10 cellular contexts compared by ENCODE assay signal in genomic region chr17:7293131-7293557, GRCh38. TPM values are rescaled to one million over a fixed set of nuclear protein-coding genes. Genes with fewer than 3 reads are reported as not detected.
DNase-seq lines count a peak whose midpoint lies in the region; ATAC-seq and TF ChIP-seq lines count a peak whose summit lies in the region.
"Had no signal": no experiment of that assay in that cellular context is flagged by ENCODE, and none has a peak within 500 bp of the region (broad histone marks: within the 10 kb centered on the region; RNA-seq: fewer than 3 reads in every experiment).

No MANE protein-coding gene starts in this region.

- no peaks in the 10 kb centered on the region for H3K9me3 Mint-ChIP-seq in endothelial cell (ENCODE audit: unreplicated experiment)
- no peaks in the 10 kb centered on the region for H3K9me3 Mint-ChIP-seq in neural crest cell

- H3K27me3 Mint-ChIP-seq in endothelial cell (ENCODE audit: unreplicated experiment) (peaks cover 11% of the 10 kb centered on the region), neural crest cell (ENCODE audit: low read depth) (peaks cover 70% of the 10 kb centered on the region)

- no peak overlapping the region for H3K27ac ChIP-seq in coronary artery

- TF ChIP-seq POLR2A in NB4 (IDR thresholded peaks at IDR 0.05; ENCODE audit: extremely low read depth, insufficient read length) (no peak), GM18505 (IDR thresholded peaks at IDR 0.05; ENCODE audit: borderline replicate concordance, extremely low read depth, insufficient read depth, insufficient read length) (no peak)

- H3K4me3 ChIP-seq in NB4 (ENCODE audit: low read depth, low read length) (no peak overlapping the region), coronary artery (no peak overlapping the region)

- DNase-seq in GM10266 (ENCODE audit: extremely low spot score) (peak; percentile 23), NB4 (ENCODE audit: low read depth) (peak; percentile 75), endothelial cell (ENCODE audit: low spot score) (no peak), neural crest cell (ENCODE audit: low read depth, low spot score) (no peak), nucleus accumbens (lab: John Stamatoyannopoulos, UW) (no peak), coronary artery (ENCODE audit: low spot score) (no peak)
- DNase-seq: activated CD4-positive, alpha-beta T cell treated with anti-CD3 and anti-CD28 coated beads, Interleukin-2, amount 50 U/mL, for 1 hour; NCI-H1417 treated with DMSO at 0.1 percent for 48 hours had no signal

- peak overlapping the region; percentile 78 for H3K4me3 Mint-ChIP-seq in endothelial cell (ENCODE audit: unreplicated experiment)
- H3K4me3 Mint-ChIP-seq in neural crest cell: peak overlapping the region; percentile 52

- ATAC-seq in GM18505 (IDR thresholded peaks at IDR 0.05; ENCODE audit: unreplicated experiment): no peak
- ATAC-seq in activated CD4-positive, CD25-positive, alpha-beta regulatory T cell treated with anti-CD3 and anti-CD28 coated beads, Interleukin-2, amount 50 U/mL, for 24 hours: no peak

- H3K27ac Mint-ChIP-seq in endothelial cell (ENCODE audit: unreplicated experiment): no peak overlapping the region
- no peak overlapping the region for H3K27ac Mint-ChIP-seq in neural crest cell (ENCODE audit: unreplicated experiment)

- H3K36me3 Mint-ChIP-seq in endothelial cell (ENCODE audit: low read depth, unreplicated experiment) (no peaks in the 10 kb centered on the region), neural crest cell (ENCODE audit: low read depth) (no peaks in the 10 kb centered on the region)

- peaks cover 14% of the 10 kb centered on the region for H3K4me1 Mint-ChIP-seq in endothelial cell (ENCODE audit: unreplicated experiment)
- peaks cover 21% of the 10 kb centered on the region for H3K4me1 Mint-ChIP-seq in neural crest cell

- TF ChIP-seq CTCF in GM10266 (IDR thresholded peaks at IDR 0.05; ENCODE audit: control insufficient read depth, insufficient read depth, low read depth, missing control alignments) (no peak), NB4 (IDR thresholded peaks at IDR 0.05; ENCODE audit: low read depth, low read length) (no peak), endothelial cell (IDR thresholded peaks at IDR 0.05; ENCODE audit: unreplicated experiment) (no peak), neural crest cell (conservative IDR thresholded peaks at IDR 0.05) (no peak), coronary artery (IDR thresholded peaks at IDR 0.05) (no peak)

RNA-seq across cellular contexts. Expression of gene YBX2, which starts 1.3 kb away (rescaled TPM):
- total RNA-seq in endothelial cell (ENCODE audit: unreplicated experiment): 14.6 TPM
- 0.54 and 0.96 TPM in 2 replicates for total RNA-seq in neural crest cell

RNA-seq across cellular contexts. Expression of gene SLC2A4, which starts 11.6 kb away (rescaled TPM):
- 2.2 TPM for total RNA-seq in endothelial cell (ENCODE audit: unreplicated experiment)
- total RNA-seq in neural crest cell: 5.8 and 6.1 TPM in 2 replicates

RNA-seq across cellular contexts. Expression of gene EIF5A, which starts 14.3 kb away (rescaled TPM):
- total RNA-seq in endothelial cell (ENCODE audit: unreplicated experiment) (362 TPM), neural crest cell (725 and 743 TPM in 2 replicates)

RNA-seq across cellular contexts. Expression of gene GPS2, which starts 22.0 kb away (rescaled TPM):
- total RNA-seq in endothelial cell (ENCODE audit: unreplicated experiment) (56.8 TPM), neural crest cell (84.2 and 89.9 TPM in 2 replicates)

RNA-seq across cellular contexts. Expression of gene CLDN7, which starts 30.9 kb away (rescaled TPM):
- 65.7 TPM for total RNA-seq in endothelial cell (ENCODE audit: unreplicated experiment)
- total RNA-seq in neural crest cell: not detected in 2 replicates

Comparison
In these comparisons a context has a peak if more than half of its experiments do, and no peak if none do; other contexts are left out.
1. DNase-seq: peak in GM10266 (single experiment) and NB4 (single experiment); none in endothelial cell (single experiment), neural crest cell (single experiment), nucleus accumbens (0 of 56) and coronary artery (single experiment).